Comparison of ENCODE assay signal across 8 cellular contexts in the genomic region with DNA sequence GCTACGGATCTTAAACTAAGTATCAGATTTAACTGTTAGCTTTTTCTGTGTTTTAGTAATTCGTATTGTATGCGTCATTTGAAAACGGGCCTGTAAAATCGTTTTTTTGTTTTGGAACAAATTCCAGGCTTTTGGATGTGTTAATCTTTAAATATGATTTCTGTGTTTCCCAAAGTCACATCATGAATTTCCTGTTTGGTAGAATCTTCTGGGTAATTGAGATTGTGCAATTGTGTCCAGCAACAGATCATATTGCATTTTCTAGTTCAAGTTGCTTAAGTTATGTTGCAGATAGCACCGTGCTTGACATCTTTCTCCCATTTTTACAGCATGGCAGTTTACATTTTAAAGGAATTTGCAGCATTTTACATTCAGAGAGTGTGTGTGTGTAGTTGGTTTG. TPM values are rescaled to one million over a fixed set of nuclear protein-coding genes. Genes with fewer than 3 reads are reported as not detected.
DNase-seq lines count a peak whose midpoint lies in the region; ATAC-seq and TF ChIP-seq lines count a peak whose summit lies in the region.

No MANE protein-coding gene starts in this region.

- peaks cover 69% of the 10 kb centered on the region for H3K79me2 ChIP-seq in SU-DHL-6 (ENCODE audit: insufficient read depth, low read length)

- peak overlapping the region; percentile 95 for H3K27ac Mint-ChIP-seq in stimulated activated naive CD8-positive, alpha-beta T cell treated with anti-CD3 and anti-CD28 coated beads, Interleukin-15, Interleukin-2, amounts not matched to agents 100 ng/mL and 50 ng/mL, for 24 hours

- no peak overlapping the region for H2AFZ ChIP-seq in SU-DHL-6 (ENCODE audit: low read depth, low read length, severe bottlenecking)

- H3K27me3 ChIP-seq in SU-DHL-6 (ENCODE audit: low read length), result no peaks in the 10 kb centered on the region
- peaks cover 1 to 6% (median 5%) of the 10 kb centered on the region in 3 donors for H3K27me3 ChIP-seq in skeletal muscle tissue (ENCODE audit: control insufficient read depth in 3 of 3, insufficient read depth in 3 of 3, low read length in 3 of 3)

- peaks cover 6% of the 10 kb centered on the region; the same call in 1 of the 2 replicates for H3K36me3 ChIP-seq in SU-DHL-6 (ENCODE audit: low read length)
- peaks cover 0 to 7% (median 0%) of the 10 kb centered on the region in 3 donors for H3K36me3 ChIP-seq in skeletal muscle tissue (ENCODE audit: control insufficient read depth in 3 of 3, insufficient read depth in 3 of 3, low read length in 3 of 3)

- peak overlapping the region; percentile 96 for H3K4me3 Mint-ChIP-seq in stimulated activated naive CD8-positive, alpha-beta T cell treated with anti-CD3 and anti-CD28 coated beads, Interleukin-15, Interleukin-2, amounts not matched to agents 100 ng/mL and 50 ng/mL, for 24 hours

- TF ChIP-seq CTCF in SU-DHL-6 (IDR thresholded peaks at IDR 0.05; ENCODE audit: insufficient read depth, low read length, poor library complexity, severe bottlenecking) (no peak), fibroblast of the aortic adventitia (IDR thresholded peaks at IDR 0.05; ENCODE audit: insufficient read depth, low read length) (no peak)

- H4K20me1 ChIP-seq in SU-DHL-6 (ENCODE audit: low read depth, low read length), result peaks cover 38% of the 10 kb centered on the region

- H3K9ac ChIP-seq in SU-DHL-6 (ENCODE audit: low read length) (peak overlapping the region; percentile 86), skeletal muscle tissue (ENCODE audit: low read depth in 1 of 3, low read length in 3 of 3) (peak overlapping the region; percentile 91 to 99 (median 93))

- H3K27ac ChIP-seq in SU-DHL-6 (ENCODE audit: low read depth, low read length), result peak overlapping the region; percentile 73; the same call in 1 of the 2 replicates
- peak overlapping the region; percentile 83 for H3K27ac ChIP-seq in skeletal muscle tissue (ENCODE audit: low read depth, low read length)

- peaks cover 15% of the 10 kb centered on the region for H3K27me3 Mint-ChIP-seq in stimulated activated naive CD8-positive, alpha-beta T cell treated with anti-CD3 and anti-CD28 coated beads, Interleukin-15, Interleukin-2, amounts not matched to agents 100 ng/mL and 50 ng/mL, for 24 hours

- H3K4me1 Mint-ChIP-seq in stimulated activated naive CD8-positive, alpha-beta T cell treated with anti-CD3 and anti-CD28 coated beads, Interleukin-15, Interleukin-2, amounts not matched to agents 100 ng/mL and 50 ng/mL, for 24 hours (ENCODE audit: low read depth), result peaks cover 60% of the 10 kb centered on the region

- H3K9me3 Mint-ChIP-seq in stimulated activated naive CD8-positive, alpha-beta T cell treated with anti-CD3 and anti-CD28 coated beads, Interleukin-15, Interleukin-2, amounts not matched to agents 100 ng/mL and 50 ng/mL, for 24 hours, result no peaks in the 10 kb centered on the region

- H3K9me2 ChIP-seq in SU-DHL-6 (replicated peaks; ENCODE audit: insufficient read depth, low read length), result no peaks in the 10 kb centered on the region

- H3K36me3 Mint-ChIP-seq in stimulated activated naive CD8-positive, alpha-beta T cell treated with anti-CD3 and anti-CD28 coated beads, Interleukin-15, Interleukin-2, amounts not matched to agents 100 ng/mL and 50 ng/mL, for 24 hours (ENCODE audit: low read depth), result peaks cover 11% of the 10 kb centered on the region

- H3K9me3 ChIP-seq in SU-DHL-6 (ENCODE audit: insufficient read depth, low read length) (no peaks in the 10 kb centered on the region), skeletal muscle tissue (ENCODE audit: control insufficient read depth in 3 of 3, low read length in 3 of 3) (no peaks in the 10 kb centered on the region)

- no peak for DNase-seq in stimulated activated naive CD8-positive, alpha-beta T cell treated with anti-CD3 and anti-CD28 coated beads, Interleukin-15, Interleukin-2, amounts not matched to agents 100 U/mL and 50 U/mL, for 24 hours
- DNase-seq in fibroblast of the aortic adventitia (ENCODE audit: low read depth) (peak; percentile 91), iPS-NIHi7 (ENCODE audit: extremely low spot score) (no peak), HPDE6-E6E7 (ENCODE audit: extremely low spot score) (no peak)

- peaks cover 6 to 20% (median 10%) of the 10 kb centered on the region in 3 donors for H3K4me1 ChIP-seq in skeletal muscle tissue (ENCODE audit: control insufficient read depth in 3 of 3, insufficient read depth in 3 of 3, low read length in 3 of 3)

- peaks cover 6% of the 10 kb centered on the region; the same call in 1 of the 2 replicates for H3F3A ChIP-seq in SU-DHL-6 (ENCODE audit: insufficient read depth)

- ATAC-seq in stimulated activated naive CD8-positive, alpha-beta T cell treated with anti-CD3 and anti-CD28 coated beads, Interleukin-15, Interleukin-2, amounts not matched to agents 100 U/mL and 50 U/mL, for 24 hours, result no peak
- ATAC-seq in GM21717 (IDR thresholded peaks at IDR 0.05; ENCODE audit: unreplicated experiment), result no peak

- H3K4me2 ChIP-seq in SU-DHL-6 (ENCODE audit: low read depth, low read length, poor library complexity, severe bottlenecking), result peak overlapping the region; percentile 82

- H3K4me3 ChIP-seq in SU-DHL-6 (ENCODE audit: insufficient read depth, low read length, poor library complexity, severe bottlenecking), result peak overlapping the region; percentile 86
- peak overlapping the region; percentile 98 for H3K4me3 ChIP-seq in fibroblast of the aortic adventitia (ENCODE audit: low read depth, low read length)
- peak overlapping the region; percentile 87 to 100 (median 99) for H3K4me3 ChIP-seq in skeletal muscle tissue (ENCODE audit: low read length in 3 of 3)

RNA-seq across cellular contexts. Expression of a gene that starts 1.9 kb away (rescaled TPM):
- 72.5 and 99.8 TPM in 2 replicates for total RNA-seq in fibroblast of the aortic adventitia (ENCODE audit: low replicate concordance)
- total RNA-seq in skeletal muscle tissue, result 38.1 TPM

RNA-seq across cellular contexts. Expression of a gene that starts 5.0 kb away (rescaled TPM):
- total RNA-seq in fibroblast of the aortic adventitia (ENCODE audit: low replicate concordance) (0.18 TPM in 1 of 2 replicates, not detected in the other), skeletal muscle tissue (under 0.01 TPM)
